29 cellular contexts compared by ENCODE assay signal in genomic region chr5:1158647-1159340, GRCh38. TPM values are rescaled to one million over a fixed set of nuclear protein-coding genes. Genes with fewer than 3 reads are reported as not detected.
DNase-seq lines count a peak whose midpoint lies in the region; ATAC-seq, FAIRE-seq and TF ChIP-seq lines count a peak whose summit lies in the region.
"Had no signal": no experiment of that assay in that cellular context is flagged by ENCODE, and none has a peak within 500 bp of the region (broad histone marks: within the 10 kb centered on the region; RNA-seq: fewer than 3 reads in every experiment).

No MANE protein-coding gene starts in this region.

- no peak overlapping the region for H3K4me2 ChIP-seq in H1 (ENCODE audit: insufficient read depth in 1 of 2, low read depth in 2 of 2, low read length in 2 of 2)
- H3K4me2 ChIP-seq: BLaER1 had no signal

- H3K4ac ChIP-seq in H1 (replicated peaks; ENCODE audit: insufficient read length, low read depth, low read length): no peak overlapping the region

- no peak overlapping the region for H4K91ac ChIP-seq in H1 (replicated peaks; ENCODE audit: insufficient read length, low read length)

- no peak overlapping the region for H2AK5ac ChIP-seq in H1 (ENCODE audit: low read depth, low read length)

- H3K9ac ChIP-seq in H1 (replicated peaks in 1 of 4; ENCODE audit: extremely low read depth in 1 of 4, low read depth in 3 of 4, low read length in 3 of 4): no peak overlapping the region
- H3K9ac ChIP-seq: BLaER1 had no signal

- POLR2A ChIA-PET in Panc1 (lab: Charles Lee): no interaction called here
- POLR2A ChIA-PET in H1 (lab: Charles Lee; ENCODE audit: partially characterized antibody): no interaction called here

- H3K9me3 ChIP-seq in right atrium auricular region: peaks cover 0 to 5% of the 10 kb centered on the region in 2 donors
- H3K9me3 ChIP-seq in Panc1 (ENCODE audit: control insufficient read depth, insufficient read depth, low read depth, low read length): no peaks in the 10 kb centered on the region
- peaks cover 3 to 10% of the 10 kb centered on the region in 2 experiments; a peak in 2 of 4 replicates for H3K9me3 ChIP-seq in H1 (ENCODE audit: insufficient read depth in 2 of 2, low read depth in 1 of 2, low read length in 1 of 2)
- peaks cover 8% of the 10 kb centered on the region for H3K9me3 ChIP-seq in WERI-Rb-1 (ENCODE audit: severe bottlenecking)

- H2BK120ac ChIP-seq in H1 (replicated peaks; ENCODE audit: low read depth, low read length): no peak overlapping the region

- no peak overlapping the region for H2BK5ac ChIP-seq in H1 (ENCODE audit: low read depth, low read length)

- DNase-seq in left cardiac atrium: peak; percentile 5
- DNase-seq in right atrium auricular region (ENCODE audit: low spot score): no peak
- no peak for DNase-seq in Panc1 (ENCODE audit: low read depth, low spot score)
- DNase-seq in H1 (ENCODE audit: low read depth in 1 of 2, low spot score in 2 of 2): no peak
- no peak for DNase-seq in GM12891 (ENCODE audit: insufficient read length, low spot score)
- DNase-seq in WERI-Rb-1: no peak
- DNase-seq: CD4-positive, CD25-positive, alpha-beta regulatory T cell; DMS153; DND-41; H7; KBM-7; MV-4-11; NCI-H1105; NCI-H1436 treated with DMSO at 0.1 percent for 48 hours; NCI-H187 treated with DMSO at 0.1 percent for 48 hours; NCI-H2107; NCI-H446; NCI-H524 treated with DMSO at 0.1 percent for 48 hours; NCI-H774; SHP77 had no signal

- FAIRE-seq in H1 (lab: Jason Lieb, UNC) (no peak), GM12891 (lab: Jason Lieb, UNC) (no peak)
- FAIRE-seq: GM19239, HepG2 had no signal

- no peak overlapping the region for H2BK12ac ChIP-seq in H1 (ENCODE audit: low read depth, low read length)

- H3K79me2 ChIP-seq in H1 (ENCODE audit: control insufficient read depth in 1 of 2, insufficient read depth in 2 of 2, low read length in 2 of 2): no peaks in the 10 kb centered on the region

- no peak overlapping the region for H2AFZ ChIP-seq in H1 (ENCODE audit: low read length)

- no peak for TF ChIP-seq RAD21 in H1 (IDR thresholded peaks at IDR 0.05 in 1 of 2, conservative IDR thresholded peaks at IDR 0.05 in 1 of 2; ENCODE audit: low read depth in 2 of 2, low read length in 2 of 2)

- H3K56ac ChIP-seq in H1 (replicated peaks; ENCODE audit: insufficient read length, low read depth, low read length): no peak overlapping the region

- no peak for TF ChIP-seq POLR2A in H1 (IDR thresholded peaks at IDR 0.05; ENCODE audit: control extremely low read depth in 1 of 2, low read depth in 2 of 2, low read length in 2 of 2)
- TF ChIP-seq POLR2A in GM12891 (IDR thresholded peaks at IDR 0.05; ENCODE audit: low read depth, low read length): no peak

- no peak overlapping the region for H3K14ac ChIP-seq in H1 (ENCODE audit: insufficient read length)

- H3K23ac ChIP-seq in H1 (ENCODE audit: insufficient read length): no peak overlapping the region

- H3K4me1 ChIP-seq in right atrium auricular region (peaks cover 0 to 24% of the 10 kb centered on the region in 2 donors), Panc1 (ENCODE audit: control insufficient read depth, insufficient read depth, low read length) (peaks cover 55% of the 10 kb centered on the region), H1 (replicated peaks in 1 of 4; ENCODE audit: control insufficient read depth in 3 of 4, insufficient read depth in 4 of 4, low read length in 3 of 4) (peaks cover 0 to 3% (median 0%) of the 10 kb centered on the region in 4 experiments; a peak in 2 of 7 replicates)

- no peak for ATAC-seq in left cardiac atrium
- no peak for ATAC-seq in Panc1
- ATAC-seq in HG03565 (IDR thresholded peaks at IDR 0.05; ENCODE audit: unreplicated experiment): no peak
- ATAC-seq: HepG2 had no signal

- H2BK15ac ChIP-seq in H1 (ENCODE audit: low read length): no peak overlapping the region

- no TSS peak for BruUV-seq in Panc1 (replicated peaks; lab: Mats Ljungman, UMichigan)

- no peak for TF ChIP-seq EP300 in H1 (IDR thresholded peaks at IDR 0.05; ENCODE audit: borderline replicate concordance in 1 of 2, low read depth in 2 of 2, low read length in 2 of 2)

- H3K4me3 ChIP-seq in right atrium auricular region (no peak overlapping the region), Panc1 (ENCODE audit: low read depth in 2 of 2, low read length in 2 of 2) (no peak overlapping the region), H1 (ENCODE audit: extremely low read depth in 1 of 4, insufficient read depth in 2 of 4, low read depth in 3 of 4, low read length in 4 of 4) (no peak overlapping the region), WERI-Rb-1 (ENCODE audit: low read depth, low read length) (no peak overlapping the region)
- H3K4me3 ChIP-seq: BLaER1 had no signal

- peaks cover 2 to 9% of the 10 kb centered on the region in 2 experiments for H4K20me1 ChIP-seq in H1 (replicated peaks in 1 of 2; ENCODE audit: control insufficient read depth in 1 of 2, insufficient read depth in 2 of 2, low read length in 2 of 2)

- H2BK20ac ChIP-seq in H1 (ENCODE audit: low read length): no peak overlapping the region; the same call in 1 of the 2 replicates

- H3K27ac ChIP-seq in right atrium auricular region: no peak overlapping the region
- peak overlapping the region; percentile 62 for H3K27ac ChIP-seq in Panc1 (ENCODE audit: low read length)
- H3K27ac ChIP-seq in H1 (ENCODE audit: low read depth, low read length): no peak overlapping the region
- H3K27ac ChIP-seq in WERI-Rb-1: no peak overlapping the region
- H3K27ac ChIP-seq: BLaER1 had no signal

- H3K27me3 ChIP-seq in right atrium auricular region (peaks cover 0 to 16% of the 10 kb centered on the region in 2 donors), Panc1 (ENCODE audit: control insufficient read depth, insufficient read depth, low read length) (no peaks in the 10 kb centered on the region), H1 (replicated peaks in 1 of 4; ENCODE audit: control insufficient read depth in 3 of 4, extremely low read depth in 1 of 4, insufficient read depth in 3 of 4, low read length in 3 of 4) (peaks cover 15 to 35% (median 31%) of the 10 kb centered on the region in 4 experiments), WERI-Rb-1 (ENCODE audit: insufficient read depth, low read depth, severe bottlenecking) (no peaks in the 10 kb centered on the region)

- H4K8ac ChIP-seq in H1 (ENCODE audit: extremely low read depth, insufficient read depth, low read length): peak overlapping the region; percentile 31

- TF ChIP-seq CTCF in right atrium auricular region (IDR thresholded peaks at IDR 0.05) (no peak), Panc1 (IDR thresholded peaks at IDR 0.05) (no peak), H1 (IDR thresholded peaks at IDR 0.05; ENCODE audit: control extremely low read depth in 1 of 3, insufficient read depth in 1 of 3, low read depth in 1 of 3, low read length in 3 of 3) (no peak), WERI-Rb-1 (IDR thresholded peaks at IDR 0.05; ENCODE audit: low read depth, low read length) (no peak)

- H3K18ac ChIP-seq in H1 (ENCODE audit: extremely low read depth, low read length): no peak overlapping the region

- CTCF ChIA-PET in Panc1 (lab: Charles Lee): no interaction called here
- CTCF ChIA-PET in H1 (lab: Charles Lee; ENCODE audit: partially characterized antibody): interaction anchor here (0.5 to 1.1 kb wide), 3 partner anchors 10 to 16 kb away, joined by 3 to 4 read pairs (median 3); no protein-coding TSS in a partner anchor

- no peak overlapping the region for H4K5ac ChIP-seq in H1 (ENCODE audit: insufficient read length, low read depth, low read length)

- H3K36me3 ChIP-seq in right atrium auricular region (no peaks in the 10 kb centered on the region), Panc1 (ENCODE audit: control insufficient read depth, insufficient read depth, low read length) (no peaks in the 10 kb centered on the region), H1 (ENCODE audit: control insufficient read depth in 2 of 4, insufficient read depth in 4 of 4, low read length in 3 of 4) (no peaks in the 10 kb centered on the region), WERI-Rb-1 (no peaks in the 10 kb centered on the region)
- H3K36me3 ChIP-seq: BLaER1 had no signal

- no peaks in the 10 kb centered on the region for H3K79me1 ChIP-seq in H1 (ENCODE audit: low read depth, low read length)

- in situ Hi-C loops in Panc1 (cut with HindIII; ENCODE audit: low pct_unique_long_range_greater_than_20kb, low sequenced_read_pairs): no loop called here

- 88% methylated on average over 20 of the region's 20 CpGs; no CpG with 5 or more reads in 1 of the 2 experiments for WGBS in H1 (ENCODE audit: extremely low coverage in 1 of 2, insufficient coverage in 1 of 2, insufficient read length in 1 of 2, insufficient replicate concordance in 2 of 2, low coverage in 1 of 2, low lambda C conversion rate in 2 of 2, missing lambda C conversion rate in 1 of 2), 2 experiments

- intact Hi-C loops in left cardiac atrium (cut with DNase I) (no loop called here), Panc1 (cut with micrococcal nuclease; ENCODE audit: unreplicated experiment) (no loop called here)

- peaks cover 3% of the 10 kb centered on the region; the same call in 1 of the 2 replicates for H3K23me2 ChIP-seq in H1 (ENCODE audit: low read depth, low read length)

RNA-seq across cellular contexts. Expression of gene SLC6A19, which starts 42.6 kb away (rescaled TPM):
- total RNA-seq in left cardiac atrium: not detected
- total RNA-seq in right atrium auricular region: not detected
- 0.23 TPM for total RNA-seq in Panc1 (2021; ENCODE audit: unreplicated experiment)
- 0.44 TPM for polyA plus RNA-seq in Panc1 (2012; ENCODE audit: insufficient read length)
- not detected in 2 replicates for total RNA-seq in H1 (2021; fragmentation: NEBNext Ultra II Directional; extraction: Animal tissue kit (Norgen Biotek cat#: 25700))
- polyA plus RNA-seq in H1 (2011; rRNA removed): 0.02 and 0.03 TPM in 2 replicates
- 0.03 TPM for polyA plus RNA-seq in H1 (2011; cell fraction: cytosol; rRNA removed)
- polyA plus RNA-seq in H1 (2011; cell fraction: nucleus; rRNA removed): 0.06 TPM
- 0.05 TPM in 1 of 4 replicates, not detected in the others for polyA plus RNA-seq in H1 (2012, experiment 1 of 2)
- polyA plus RNA-seq in H1 (2012, experiment 2 of 2): 0.03 TPM
- not detected for polyA plus RNA-seq in H1 (2013, experiment 1 of 2)
- polyA plus RNA-seq in H1 (2013, experiment 2 of 2): 0.02 TPM
- polyA minus RNA-seq in H1 (2011; rRNA and poly(A)+ RNA removed): 0.22 TPM in 1 of 2 replicates, not detected in the other
- not detected for polyA minus RNA-seq in H1 (2011; cell fraction: cytosol; rRNA and poly(A)+ RNA removed)
- not detected for polyA minus RNA-seq in H1 (2011; cell fraction: nucleus; rRNA and poly(A)+ RNA removed)
- not detected for polyA plus RNA-seq in GM12891 (2012; ENCODE audit: low read depth, missing spikeins)
- total RNA-seq: A172; CD4-positive, CD25-positive, alpha-beta regulatory T cell; HT1080; LHCN-M2; MCF 10A had no signal
- polyA plus RNA-seq: AG04450; CD4-positive, CD25-positive, alpha-beta regulatory T cell; HepG2 had no signal

RNA-seq across cellular contexts. Expression of gene SLC12A7, which starts 46.9 kb away (rescaled TPM):
- total RNA-seq in left cardiac atrium (10 to 100 TPM; 53.7 to 54.1 TPM), right atrium auricular region (10 to 100 TPM; 28.5 to 42.3 TPM), Panc1 (2021; ENCODE audit: unreplicated experiment) (297 TPM)
- polyA plus RNA-seq in Panc1 (2012; ENCODE audit: insufficient read length): 468 TPM
- total RNA-seq in H1 (2021; fragmentation: NEBNext Ultra II Directional; extraction: Animal tissue kit (Norgen Biotek cat#: 25700)): 38.6 and 39.7 TPM in 2 replicates
- polyA plus RNA-seq in H1 (2011; rRNA removed): 23.5 and 37.5 TPM in 2 replicates
- polyA plus RNA-seq in H1 (2011; cell fraction: cytosol; rRNA removed): 26.4 TPM
- 181 TPM for polyA plus RNA-seq in H1 (2011; cell fraction: nucleus; rRNA removed)
- polyA plus RNA-seq in H1 (2012, experiment 1 of 2): 27.4 to 47.0 TPM (median 38.9 TPM) in 4 replicates
- polyA plus RNA-seq in H1 (2012, experiment 2 of 2): 19.5 TPM
- polyA plus RNA-seq in H1 (2013, experiment 1 of 2): 27.2 TPM
- polyA plus RNA-seq in H1 (2013, experiment 2 of 2): 24.9 TPM
- 23.8 and 28.1 TPM in 2 replicates for polyA minus RNA-seq in H1 (2011; rRNA and poly(A)+ RNA removed)
- polyA minus RNA-seq in H1 (2011; cell fraction: cytosol; rRNA and poly(A)+ RNA removed): 33.8 TPM
- 44.5 TPM for polyA minus RNA-seq in H1 (2011; cell fraction: nucleus; rRNA and poly(A)+ RNA removed)
- polyA plus RNA-seq in GM12891 (2012; ENCODE audit: low read depth, missing spikeins): 2.1 TPM
